1 cellular context compared by ENCODE assay signal in genomic region chr5:117454716-117455212, GRCh38.
TF ChIP-seq lines count a peak whose summit lies in the region.

No MANE protein-coding gene starts in this region.

TF ChIP-seq in WTC11, 78 proteins besides CTCF, POLR2A, EP300 and RAD21 (continued from another document):
- TF ChIP-seq ZNF425 (CRISPR knock-in tag; conservative IDR thresholded peaks at IDR 0.05) = no peak
- TF ChIP-seq FOXJ3 (CRISPR knock-in tag; IDR thresholded peaks at IDR 0.05; ENCODE audit: borderline replicate concordance) = no peak
- TF ChIP-seq FOXP1 (CRISPR knock-in tag; IDR thresholded peaks at IDR 0.05; ENCODE audit: borderline replicate concordance) = no peak
- TF ChIP-seq GTF2I (CRISPR knock-in tag; conservative IDR thresholded peaks at IDR 0.05) = no peak
